8 cellular contexts compared by ENCODE assay signal in the genomic region with DNA sequence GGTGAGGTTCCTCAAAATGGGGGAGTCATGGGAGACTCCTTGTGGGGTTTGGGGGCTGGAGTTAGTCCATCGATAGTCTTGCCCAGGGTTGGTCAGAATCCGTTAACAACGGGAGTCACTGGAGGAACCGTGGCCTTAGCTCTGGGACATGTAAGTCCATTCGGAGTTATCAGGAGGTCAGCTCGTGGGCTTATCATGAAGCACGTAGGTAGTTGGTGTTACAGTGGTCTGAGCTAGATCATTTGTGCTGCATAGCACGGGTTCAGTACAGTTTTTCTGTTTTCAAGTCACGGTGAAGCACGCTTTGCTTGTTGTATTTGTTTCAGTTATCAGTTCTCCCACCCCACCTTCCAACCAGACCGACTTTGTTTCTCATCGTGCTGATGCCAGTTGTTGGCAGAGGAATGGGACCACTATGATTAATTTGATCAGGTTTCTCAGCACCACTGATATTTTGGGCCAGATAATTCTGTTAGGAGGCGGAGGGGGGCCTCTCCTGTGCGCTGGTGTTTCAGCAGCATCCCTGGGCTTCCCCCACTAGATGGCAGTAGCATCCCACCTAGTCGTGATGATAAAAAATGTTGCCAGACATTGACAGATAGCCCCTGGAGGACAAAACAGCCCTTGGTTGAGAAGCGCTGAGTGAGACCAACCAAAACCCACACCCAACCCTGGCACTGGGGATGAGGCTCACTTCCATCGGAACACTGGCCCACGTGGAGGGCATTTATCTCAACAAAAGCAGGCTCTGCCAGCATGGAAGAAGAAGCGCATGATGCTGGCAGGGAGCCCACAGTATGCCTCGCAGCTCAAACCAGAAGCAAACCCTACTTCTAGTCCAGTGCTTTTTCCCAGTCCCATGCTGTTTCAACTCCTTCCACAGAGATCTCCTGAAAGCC. TPM values are rescaled to one million over a fixed set of nuclear protein-coding genes. Genes with fewer than 3 reads are reported as not detected.
DNase-seq lines count a peak whose midpoint lies in the region; ATAC-seq and TF ChIP-seq lines count a peak whose summit lies in the region.

No MANE protein-coding gene starts in this region.

- peak overlapping the region; percentile 9 for H3K4me3 ChIP-seq in astrocyte of the cerebellum (ENCODE audit: low read depth, low read length)
- no peak overlapping the region for H3K4me3 ChIP-seq in hepatocyte
- peak overlapping the region in 3 of 4 donors; percentile 21 to 30 (median 22) for H3K4me3 ChIP-seq in sigmoid colon

- peak; percentile 82 for DNase-seq in AG08396 (ENCODE audit: low spot score)
- peak; percentile 52 for DNase-seq in GM19238 (ENCODE audit: insufficient read length, low spot score)
- DNase-seq in NCI-H1436 (lab: John Stamatoyannopoulos, UW) = peak; percentile 76
- DNase-seq in T1000 (lab: John Stamatoyannopoulos, UW) = peak; percentile 78
- peak; percentile 52 for DNase-seq in astrocyte of the cerebellum (ENCODE audit: low read depth)
- peak; percentile 84 for DNase-seq in hepatocyte (ENCODE audit: low spot score)
- peak; percentile 95 for DNase-seq in sigmoid colon

- peaks cover 23% of the 10 kb centered on the region for H3K79me2 ChIP-seq in hepatocyte

- H3K9me2 ChIP-seq in hepatocyte (replicated peaks; ENCODE audit: insufficient read depth) = no peaks in the 10 kb centered on the region

- no peak for TF ChIP-seq EP300 in sigmoid colon (IDR thresholded peaks at IDR 0.05)

- H3K9me3 ChIP-seq in hepatocyte (ENCODE audit: low read depth) (no peaks in the 10 kb centered on the region), sigmoid colon (no peaks in the 10 kb centered on the region)

- peak; percentile 94 for TF ChIP-seq CTCF in astrocyte of the cerebellum (IDR thresholded peaks at IDR 0.05; ENCODE audit: low read depth, low read length, missing control alignments)
- TF ChIP-seq CTCF in hepatocyte (IDR thresholded peaks at IDR 0.05; ENCODE audit: poor library complexity) = peak; percentile 93
- peak; percentile 92 to 95 (median 92) for TF ChIP-seq CTCF in sigmoid colon (IDR thresholded peaks at IDR 0.05)

- ATAC-seq in HG03469 (IDR thresholded peaks at IDR 0.05; ENCODE audit: unreplicated experiment) = no peak

- in situ Hi-C loops in astrocyte of the cerebellum (cut with HindIII; ENCODE audit: low sequenced_read_pairs) = loop anchor here (25.0 kb wide), 1 partner anchor 168 kb away; no protein-coding TSS in a partner anchor

- WGBS in hepatocyte (ENCODE audit: low lambda C conversion rate, missing lambda C conversion rate) = 48% methylated on average over 20 of the region's 20 CpGs
- WGBS in sigmoid colon, 2 donors = 38 to 49% methylated on average over 20 of the region's 20 CpGs

- no peak overlapping the region for H3K27ac ChIP-seq in hepatocyte
- peak overlapping the region; percentile 52 to 93 (median 88) for H3K27ac ChIP-seq in sigmoid colon

- intact Hi-C loops in sigmoid colon (cut with DNase I) = loop anchor here (1.0 to 5.0 kb wide), 3 partner anchors 43 to 203 kb away; partner anchors contain the start of gene ENTPD6

- peaks cover 7% of the 10 kb centered on the region for H4K20me1 ChIP-seq in hepatocyte (ENCODE audit: insufficient read depth, poor library complexity, severe bottlenecking)

- H3K4me2 ChIP-seq in hepatocyte = peak overlapping the region; percentile 30

- no peaks in the 10 kb centered on the region for H3K36me3 ChIP-seq in hepatocyte (replicated peaks; ENCODE audit: insufficient read depth, low read depth)
- H3K36me3 ChIP-seq in sigmoid colon = no peaks in the 10 kb centered on the region

- no peak for TF ChIP-seq POLR2A in sigmoid colon (IDR thresholded peaks at IDR 0.05)

- H3K27me3 ChIP-seq in hepatocyte = no peaks in the 10 kb centered on the region
- no peaks in the 10 kb centered on the region for H3K27me3 ChIP-seq in sigmoid colon

- H3K4me1 ChIP-seq in hepatocyte (ENCODE audit: insufficient read depth) (peaks cover 9% of the 10 kb centered on the region), sigmoid colon (peaks cover 0 to 59% (median 51%) of the 10 kb centered on the region in 4 donors)

- no peak overlapping the region for H2AFZ ChIP-seq in hepatocyte

RNA-seq across cellular contexts. Expression of gene APMAP, which starts 2.2 kb away (rescaled TPM):
- 97.7 and 110 TPM in 2 replicates for total RNA-seq in hepatocyte
- 123 and 125 TPM in 2 replicates for polyA plus RNA-seq in hepatocyte
- 10 to 100 TPM; 22.7 to 35.3 (median 28.9) TPM for total RNA-seq in sigmoid colon
- 10 to 100 TPM in 2 of 3 donors, 1 to 10 TPM in 1; 9.6 to 55.8 (median 25.2) TPM for polyA plus RNA-seq in sigmoid colon

RNA-seq across cellular contexts. Expression of gene CST7, which starts 45.6 kb away (rescaled TPM):
- total RNA-seq in hepatocyte (not detected in 2 replicates), sigmoid colon (1 to 10 TPM in 1 of 4 donors, under 1 TPM in 2, not detected in 1; 0.66 to 3.5 (median 0.71) TPM)
- polyA plus RNA-seq in hepatocyte (not detected in 2 replicates), sigmoid colon (10 to 100 TPM in 1 of 3 donors, 1 to 10 TPM in 2; 3.9 to 10.4 (median 4.2) TPM)
